9 cellular contexts compared by ENCODE assay signal in genomic region chr10:96512524-96512991, GRCh38. TPM values are rescaled to one million over a fixed set of nuclear protein-coding genes. Genes with fewer than 3 reads are reported as not detected.
DNase-seq lines count a peak whose midpoint lies in the region; FAIRE-seq and TF ChIP-seq lines count a peak whose summit lies in the region.
"Had no signal": no experiment of that assay in that cellular context is flagged by ENCODE, and none has a peak within 500 bp of the region (broad histone marks: within the 10 kb centered on the region; RNA-seq: fewer than 3 reads in every experiment).

No MANE protein-coding gene starts in this region.

- under 1% methylated on average over 39 of the region's 39 CpGs for WGBS in HUES64
- WGBS in iPS DF 6.9 (ENCODE audit: insufficient coverage, insufficient read length), result no CpG with 5 or more reads among the region's 39 CpGs

- no peaks in the 10 kb centered on the region for H3K9me3 ChIP-seq in BLaER1 treated with 17β-estradiol and CSF1 and Interleukin-3, amounts not matched to agents 10 nM and 100 nM (replicated peaks in 1 of 11)
- no peaks in the 10 kb centered on the region for H3K9me3 ChIP-seq in HUES64 (ENCODE audit: insufficient read depth, low read depth, low read length)
- H3K9me3 ChIP-seq in astrocyte (ENCODE audit: insufficient read depth, low read depth, low read length), result no peaks in the 10 kb centered on the region
- H3K9me3 ChIP-seq in iPS DF 6.9 (ENCODE audit: control insufficient read depth, insufficient read depth, low read length), result no peaks in the 10 kb centered on the region

- no peak overlapping the region for H3K27ac ChIP-seq in BLaER1 treated with 17β-estradiol and CSF1 and Interleukin-3, amounts not matched to agents 10 nM and 100 nM
- H3K27ac ChIP-seq in HUES64 (ENCODE audit: low read depth, low read length), result no peak overlapping the region
- no peak overlapping the region for H3K27ac ChIP-seq in astrocyte (ENCODE audit: low read depth, low read length)
- H3K27ac ChIP-seq in iPS DF 6.9 (ENCODE audit: low read length), result no peak overlapping the region
- H3K27ac ChIP-seq in skin epidermis, result no peak overlapping the region

- no peaks in the 10 kb centered on the region for H3K79me2 ChIP-seq in astrocyte (ENCODE audit: insufficient read depth, low read length)

- TF ChIP-seq CTCF in astrocyte (IDR thresholded peaks at IDR 0.05; ENCODE audit: insufficient read depth, low read depth, low read length), result no peak

- H3K36me3 Mint-ChIP-seq in astrocyte (ENCODE audit: low read depth, unreplicated experiment), result no peaks in the 10 kb centered on the region

- H3K4me1 Mint-ChIP-seq in astrocyte (ENCODE audit: low read depth, unreplicated experiment), result peaks cover 30% of the 10 kb centered on the region

- H3K4me3 Mint-ChIP-seq in astrocyte (ENCODE audit: unreplicated experiment), result peak overlapping the region; percentile 89

- peak overlapping the region; percentile 91 to 100 (median 99) for H3K4me2 ChIP-seq in BLaER1 treated with 17β-estradiol and CSF1 and Interleukin-3, amounts not matched to agents 10 nM and 100 nM
- peak overlapping the region; percentile 90 for H3K4me2 ChIP-seq in astrocyte (ENCODE audit: low read length)

- no peak for DNase-seq in astrocyte (ENCODE audit: low read depth)
- DNase-seq in iPS DF 6.9 (ENCODE audit: low read depth, low spot score), result no peak
- DNase-seq in T1000 (lab: John Stamatoyannopoulos, UW), result no peak
- DNase-seq in DMS153 (lab: John Stamatoyannopoulos, UW), result no peak
- DNase-seq in stimulated activated naive CD4-positive, alpha-beta T cell (lab: John Stamatoyannopoulos, UW), result no peak

- H3K27me3 ChIP-seq in BLaER1 treated with 17β-estradiol and CSF1 and Interleukin-3, amounts not matched to agents 10 nM and 100 nM, result peaks cover 62 to 70% (median 68%) of the 10 kb centered on the region in 11 experiments
- H3K27me3 ChIP-seq in HUES64 (ENCODE audit: insufficient read depth, low read length) (peaks cover 51% of the 10 kb centered on the region), astrocyte (ENCODE audit: insufficient read depth, low read length) (peaks cover 6% of the 10 kb centered on the region), iPS DF 6.9 (ENCODE audit: control insufficient read depth, insufficient read depth, low read length) (peaks cover 12% of the 10 kb centered on the region)

- H3K27ac Mint-ChIP-seq in astrocyte (ENCODE audit: unreplicated experiment), result no peak overlapping the region

- H3K9ac ChIP-seq in BLaER1 treated with 17β-estradiol and CSF1 and Interleukin-3, amounts not matched to agents 10 nM and 100 nM, result peak overlapping the region; percentile 22 to 64 (median 54); a peak in 16 of 22 replicates
- H3K9ac ChIP-seq in HUES64 (ENCODE audit: low read depth, low read length) (peak overlapping the region; percentile 25; the same call in 1 of the 2 replicates), astrocyte (ENCODE audit: low read length) (peak overlapping the region; percentile 43)

- H3K36me3 ChIP-seq in BLaER1 treated with 17β-estradiol and CSF1 and Interleukin-3, amounts not matched to agents 10 nM and 100 nM, result peaks cover 0 to 6% (median 0%) of the 10 kb centered on the region in 11 experiments; a peak in 2 of 22 replicates
- H3K36me3 ChIP-seq in HUES64 (ENCODE audit: insufficient read depth, low read length), result no peaks in the 10 kb centered on the region
- H3K36me3 ChIP-seq in astrocyte (ENCODE audit: insufficient read depth, low read length), result no peaks in the 10 kb centered on the region
- no peaks in the 10 kb centered on the region for H3K36me3 ChIP-seq in iPS DF 6.9 (ENCODE audit: control insufficient read depth, insufficient read depth, low read length)

- peak overlapping the region; percentile 49 for H2AFZ ChIP-seq in astrocyte (ENCODE audit: low read depth, low read length)

- FAIRE-seq in astrocyte (lab: Jason Lieb, UNC), result no peak
- FAIRE-seq: islet of Langerhans had no signal

- peaks cover 1% of the 10 kb centered on the region for H3K27me3 Mint-ChIP-seq in astrocyte (ENCODE audit: low read depth, unreplicated experiment)

- peaks cover 23 to 70% (median 61%) of the 10 kb centered on the region in 11 experiments; a peak in 21 of 22 replicates for H4K20me1 ChIP-seq in BLaER1 treated with 17β-estradiol and CSF1 and Interleukin-3, amounts not matched to agents 10 nM and 100 nM
- H4K20me1 ChIP-seq in astrocyte (ENCODE audit: insufficient read depth, low read length), result peaks cover 20% of the 10 kb centered on the region

- H3K4me1 ChIP-seq in BLaER1 treated with 17β-estradiol and CSF1 and Interleukin-3, amounts not matched to agents 10 nM and 100 nM, result peaks cover 17 to 35% (median 31%) of the 10 kb centered on the region in 10 experiments
- peaks cover 22% of the 10 kb centered on the region for H3K4me1 ChIP-seq in HUES64 (ENCODE audit: insufficient read depth, low read length)
- H3K4me1 ChIP-seq in astrocyte (ENCODE audit: insufficient read depth, low read length), result peaks cover 29% of the 10 kb centered on the region
- H3K4me1 ChIP-seq in iPS DF 6.9 (ENCODE audit: control insufficient read depth, insufficient read depth, low read length), result peaks cover 6% of the 10 kb centered on the region

- no peaks in the 10 kb centered on the region for H3K9me3 Mint-ChIP-seq in astrocyte (ENCODE audit: unreplicated experiment)

- peak overlapping the region; percentile 56 to 72 (median 62) for H3K4me3 ChIP-seq in BLaER1 treated with 17β-estradiol and CSF1 and Interleukin-3, amounts not matched to agents 10 nM and 100 nM
- H3K4me3 ChIP-seq in HUES64 (ENCODE audit: low read length) (peak overlapping the region; percentile 59), astrocyte (ENCODE audit: insufficient read depth, low read depth, low read length) (peak overlapping the region; percentile 54), iPS DF 6.9 (ENCODE audit: low read length) (peak overlapping the region; percentile 54; the same call in 1 of the 2 replicates), skin epidermis (peak overlapping the region; percentile 29 to 46 (median 39))

RNA-seq across cellular contexts. Expression of gene TLL2, which starts 1.2 kb away (rescaled TPM):
- 2.4 TPM for polyA plus RNA-seq in HUES64 (2013, experiment 1 of 2)
- polyA plus RNA-seq in HUES64 (2013, experiment 2 of 2), result 3.1 TPM
- total RNA-seq in astrocyte, result 7.6 and 9.6 TPM in 2 replicates
